Comparison of ENCODE assay signal across 14 cellular contexts in genomic region chr20:4966826-4967751, GRCh38. TPM values are rescaled to one million over a fixed set of nuclear protein-coding genes. Genes with fewer than 3 reads are reported as not detected.
DNase-seq lines count a peak whose midpoint lies in the region; ATAC-seq and TF ChIP-seq lines count a peak whose summit lies in the region.
"Had no signal": no experiment of that assay in that cellular context is flagged by ENCODE, and none has a peak within 500 bp of the region (broad histone marks: within the 10 kb centered on the region; RNA-seq: fewer than 3 reads in every experiment).

No MANE protein-coding gene starts in this region.

- intact Hi-C loops in left lung (cut with DNase I) = no loop called here
- intact Hi-C loops in upper lobe of right lung (cut with DNase I) = no loop called here
- intact Hi-C loops in left colon (cut with DNase I, micrococcal nuclease) = no loop called here

- no peak for TF ChIP-seq CTCF in left lung (IDR thresholded peaks at IDR 0.05)
- no peak for TF ChIP-seq CTCF in upper lobe of right lung (IDR thresholded peaks at IDR 0.05)
- TF ChIP-seq CTCF in WERI-Rb-1 (IDR thresholded peaks at IDR 0.05; ENCODE audit: low read depth, low read length) = no peak

- H3K27me3 ChIP-seq in left lung (no peaks in the 10 kb centered on the region), upper lobe of right lung (no peaks in the 10 kb centered on the region), WERI-Rb-1 (ENCODE audit: insufficient read depth, low read depth, severe bottlenecking) (no peaks in the 10 kb centered on the region)
- H3K27me3 ChIP-seq: gastroesophageal sphincter had no signal

- H3K27ac ChIP-seq in left lung (no peak overlapping the region), upper lobe of right lung (peak overlapping the region; percentile 67), WERI-Rb-1 (no peak overlapping the region)
- H3K27ac ChIP-seq: gastroesophageal sphincter had no signal

- ATAC-seq in left lung = peak; percentile 56
- ATAC-seq in upper lobe of right lung = peak; percentile 32
- no peak for ATAC-seq in left colon
- ATAC-seq: gastroesophageal sphincter had no signal

- H3K36me3 ChIP-seq in left lung (peaks cover 0 to 18% of the 10 kb centered on the region in 2 donors), upper lobe of right lung (peaks cover 10% of the 10 kb centered on the region), WERI-Rb-1 (peaks cover 27% of the 10 kb centered on the region)

- DNase-seq in NCI-H1105 treated with DMSO at 0.1 percent for 48 hours (lab: John Stamatoyannopoulos, UW) (peak; percentile 32), NCI-H1105 (lab: John Stamatoyannopoulos, UW) (no peak), amniotic epithelial cell (ENCODE audit: low read depth) (peak; percentile 40), left lung (no peak), upper lobe of right lung (no peak), WERI-Rb-1 (no peak), left colon (no peak), NK-92 (lab: John Stamatoyannopoulos, UW; ENCODE audit: unreplicated experiment) (no peak)
- DNase-seq: activated gamma-delta T cell; CD4-positive, CD25-positive, alpha-beta regulatory T cell; NCI-H1694 treated with DMSO at 0.1 percent for 48 hours; NCI-H748 treated with DMSO at 0.1 percent for 48 hours; stimulated activated CD4-positive, alpha-beta T cell treated with anti-CD3 and anti-CD28 coated beads, Interleukin-4, amount 100 ng/mL, for 1 hour had no signal

- no peaks in the 10 kb centered on the region for H3K9me3 ChIP-seq in left lung
- H3K9me3 ChIP-seq in upper lobe of right lung = no peaks in the 10 kb centered on the region
- no peaks in the 10 kb centered on the region for H3K9me3 ChIP-seq in WERI-Rb-1 (ENCODE audit: severe bottlenecking)
- H3K9me3 ChIP-seq: gastroesophageal sphincter had no signal

- H3K4me1 ChIP-seq in left lung (peaks cover 2 to 17% of the 10 kb centered on the region in 2 donors), upper lobe of right lung (peaks cover 12% of the 10 kb centered on the region)

- no peak overlapping the region for H3K4me3 ChIP-seq in left lung
- no peak overlapping the region for H3K4me3 ChIP-seq in upper lobe of right lung
- no peak overlapping the region for H3K4me3 ChIP-seq in WERI-Rb-1 (ENCODE audit: low read depth, low read length)
- H3K4me3 ChIP-seq: gastroesophageal sphincter had no signal

RNA-seq across cellular contexts. Expression of gene SLC23A2, which starts 34.2 kb away (rescaled TPM):
- total RNA-seq in left lung = 10 to 100 TPM; 15.8 to 27.1 TPM
- total RNA-seq in upper lobe of right lung = 26.2 TPM
- total RNA-seq in left colon = 10 to 100 TPM in 1 of 2 donors, 1 to 10 TPM in 1; 6.5 to 10.1 TPM

Comparison
In these comparisons a context has a peak if more than half of its experiments do, and no peak if none do; other contexts are left out.
1. DNase-seq: peak in NCI-H1105 treated with DMSO at 0.1 percent for 48 hours (single experiment) and amniotic epithelial cell (single experiment); none in NCI-H1105 (single experiment), left lung (0 of 2), upper lobe of right lung (single experiment), WERI-Rb-1 (single experiment), left colon (0 of 2) and NK-92 (single experiment).